Comparison of ENCODE assay signal across 1 cellular context in the genomic region with DNA sequence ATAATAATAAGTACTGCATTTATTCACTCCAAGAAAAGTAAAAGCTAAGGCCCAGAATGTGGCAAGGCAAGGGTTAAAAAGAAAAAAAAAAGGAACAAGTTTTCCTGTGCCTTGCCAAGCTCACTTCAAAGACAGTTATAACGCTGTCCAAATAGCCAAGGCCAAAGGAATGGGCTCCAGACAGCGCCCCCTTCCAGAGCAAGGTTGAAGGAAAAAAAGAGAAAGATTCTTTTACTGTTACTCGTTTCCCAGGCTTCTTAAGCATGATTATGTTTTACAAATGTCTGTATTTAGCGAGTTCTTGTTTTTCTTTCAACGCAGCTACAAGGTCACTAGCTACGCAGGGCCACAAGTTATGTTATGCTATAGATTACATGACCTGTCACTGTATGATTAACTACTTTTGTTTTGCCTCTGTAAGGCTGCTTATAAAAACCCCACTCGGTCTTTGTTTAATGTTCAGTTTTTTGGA.
TF ChIP-seq lines count a peak whose summit lies in the region.

No MANE protein-coding gene starts in this region.

TF ChIP-seq in K562, 482 proteins besides CTCF, POLR2A, EP300 and RAD21 (continued from another document):
- TF ChIP-seq, protein P1, sequence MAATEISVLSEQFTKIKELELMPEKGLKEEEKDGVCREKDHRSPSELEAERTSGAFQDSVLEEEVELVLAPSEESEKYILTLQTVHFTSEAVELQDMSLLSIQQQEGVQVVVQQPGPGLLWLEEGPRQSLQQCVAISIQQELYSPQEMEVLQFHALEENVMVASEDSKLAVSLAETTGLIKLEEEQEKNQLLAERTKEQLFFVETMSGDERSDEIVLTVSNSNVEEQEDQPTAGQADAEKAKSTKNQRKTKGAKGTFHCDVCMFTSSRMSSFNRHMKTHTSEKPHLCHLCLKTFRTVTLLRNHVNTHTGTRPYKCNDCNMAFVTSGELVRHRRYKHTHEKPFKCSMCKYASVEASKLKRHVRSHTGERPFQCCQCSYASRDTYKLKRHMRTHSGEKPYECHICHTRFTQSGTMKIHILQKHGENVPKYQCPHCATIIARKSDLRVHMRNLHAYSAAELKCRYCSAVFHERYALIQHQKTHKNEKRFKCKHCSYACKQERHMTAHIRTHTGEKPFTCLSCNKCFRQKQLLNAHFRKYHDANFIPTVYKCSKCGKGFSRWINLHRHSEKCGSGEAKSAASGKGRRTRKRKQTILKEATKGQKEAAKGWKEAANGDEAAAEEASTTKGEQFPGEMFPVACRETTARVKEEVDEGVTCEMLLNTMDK (IDR thresholded peaks at IDR 0.05; ENCODE audit: borderline replicate concordance, insufficient read depth, low read depth, low read length, poor library complexity, severe bottlenecking): peak; percentile 37
- TF ChIP-seq NRF1 (conservative IDR thresholded peaks at IDR 0.05 in 1 of 2, IDR thresholded peaks at IDR 0.05 in 1 of 2) (0 out of 4 replicates have a peak, but pooled peaks have one; percentile 21), NCOA2 (IDR thresholded peaks at IDR 0.05; ENCODE audit: partially characterized antibody in 2 of 2) (no peak), ZNF197 (CRISPR knock-in tag; IDR thresholded peaks at IDR 0.05; ENCODE audit: low read depth) (no peak), RB1 (IDR thresholded peaks at IDR 0.05; ENCODE audit: low read depth) (peak; percentile 12; the same call in 1 of the 2 replicates), ZEB2 (IDR thresholded peaks at IDR 0.05) (no peak), ARID1B (IDR thresholded peaks at IDR 0.05) (0 out of 2 replicates have a peak, but pooled peaks have one; percentile 29)
- TF ChIP-seq, protein P2, sequence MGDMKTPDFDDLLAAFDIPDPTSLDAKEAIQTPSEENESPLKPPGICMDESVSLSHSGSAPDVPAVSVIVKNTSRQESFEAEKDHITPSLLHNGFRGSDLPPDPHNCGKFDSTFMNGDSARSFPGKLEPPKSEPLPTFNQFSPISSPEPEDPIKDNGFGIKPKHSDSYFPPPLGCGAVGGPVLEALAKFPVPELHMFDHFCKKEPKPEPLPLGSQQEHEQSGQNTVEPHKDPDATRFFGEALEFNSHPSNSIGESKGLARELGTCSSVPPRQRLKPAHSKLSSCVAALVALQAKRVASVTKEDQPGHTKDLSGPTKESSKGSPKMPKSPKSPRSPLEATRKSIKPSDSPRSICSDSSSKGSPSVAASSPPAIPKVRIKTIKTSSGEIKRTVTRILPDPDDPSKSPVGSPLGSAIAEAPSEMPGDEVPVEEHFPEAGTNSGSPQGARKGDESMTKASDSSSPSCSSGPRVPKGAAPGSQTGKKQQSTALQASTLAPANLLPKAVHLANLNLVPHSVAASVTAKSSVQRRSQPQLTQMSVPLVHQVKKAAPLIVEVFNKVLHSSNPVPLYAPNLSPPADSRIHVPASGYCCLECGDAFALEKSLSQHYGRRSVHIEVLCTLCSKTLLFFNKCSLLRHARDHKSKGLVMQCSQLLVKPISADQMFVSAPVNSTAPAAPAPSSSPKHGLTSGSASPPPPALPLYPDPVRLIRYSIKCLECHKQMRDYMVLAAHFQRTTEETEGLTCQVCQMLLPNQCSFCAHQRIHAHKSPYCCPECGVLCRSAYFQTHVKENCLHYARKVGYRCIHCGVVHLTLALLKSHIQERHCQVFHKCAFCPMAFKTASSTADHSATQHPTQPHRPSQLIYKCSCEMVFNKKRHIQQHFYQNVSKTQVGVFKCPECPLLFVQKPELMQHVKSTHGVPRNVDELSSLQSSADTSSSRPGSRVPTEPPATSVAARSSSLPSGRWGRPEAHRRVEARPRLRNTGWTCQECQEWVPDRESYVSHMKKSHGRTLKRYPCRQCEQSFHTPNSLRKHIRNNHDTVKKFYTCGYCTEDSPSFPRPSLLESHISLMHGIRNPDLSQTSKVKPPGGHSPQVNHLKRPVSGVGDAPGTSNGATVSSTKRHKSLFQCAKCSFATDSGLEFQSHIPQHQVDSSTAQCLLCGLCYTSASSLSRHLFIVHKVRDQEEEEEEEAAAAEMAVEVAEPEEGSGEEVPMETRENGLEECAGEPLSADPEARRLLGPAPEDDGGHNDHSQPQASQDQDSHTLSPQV (IDR thresholded peaks at IDR 0.05): 0 out of 2 replicates have a peak, but pooled peaks have one; percentile 53
- TF ChIP-seq, protein P3, sequence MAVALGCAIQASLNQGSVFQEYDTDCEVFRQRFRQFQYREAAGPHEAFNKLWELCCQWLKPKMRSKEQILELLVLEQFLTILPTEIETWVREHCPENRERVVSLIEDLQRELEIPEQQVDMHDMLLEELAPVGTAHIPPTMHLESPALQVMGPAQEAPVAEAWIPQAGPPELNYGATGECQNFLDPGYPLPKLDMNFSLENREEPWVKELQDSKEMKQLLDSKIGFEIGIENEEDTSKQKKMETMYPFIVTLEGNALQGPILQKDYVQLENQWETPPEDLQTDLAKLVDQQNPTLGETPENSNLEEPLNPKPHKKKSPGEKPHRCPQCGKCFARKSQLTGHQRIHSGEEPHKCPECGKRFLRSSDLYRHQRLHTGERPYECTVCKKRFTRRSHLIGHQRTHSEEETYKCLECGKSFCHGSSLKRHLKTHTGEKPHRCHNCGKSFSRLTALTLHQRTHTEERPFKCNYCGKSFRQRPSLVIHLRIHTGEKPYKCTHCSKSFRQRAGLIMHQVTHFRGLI (CRISPR knock-in tag; IDR thresholded peaks at IDR 0.05): no peak
